ENCODE assay signal across 8 cellular contexts in the genomic region with DNA sequence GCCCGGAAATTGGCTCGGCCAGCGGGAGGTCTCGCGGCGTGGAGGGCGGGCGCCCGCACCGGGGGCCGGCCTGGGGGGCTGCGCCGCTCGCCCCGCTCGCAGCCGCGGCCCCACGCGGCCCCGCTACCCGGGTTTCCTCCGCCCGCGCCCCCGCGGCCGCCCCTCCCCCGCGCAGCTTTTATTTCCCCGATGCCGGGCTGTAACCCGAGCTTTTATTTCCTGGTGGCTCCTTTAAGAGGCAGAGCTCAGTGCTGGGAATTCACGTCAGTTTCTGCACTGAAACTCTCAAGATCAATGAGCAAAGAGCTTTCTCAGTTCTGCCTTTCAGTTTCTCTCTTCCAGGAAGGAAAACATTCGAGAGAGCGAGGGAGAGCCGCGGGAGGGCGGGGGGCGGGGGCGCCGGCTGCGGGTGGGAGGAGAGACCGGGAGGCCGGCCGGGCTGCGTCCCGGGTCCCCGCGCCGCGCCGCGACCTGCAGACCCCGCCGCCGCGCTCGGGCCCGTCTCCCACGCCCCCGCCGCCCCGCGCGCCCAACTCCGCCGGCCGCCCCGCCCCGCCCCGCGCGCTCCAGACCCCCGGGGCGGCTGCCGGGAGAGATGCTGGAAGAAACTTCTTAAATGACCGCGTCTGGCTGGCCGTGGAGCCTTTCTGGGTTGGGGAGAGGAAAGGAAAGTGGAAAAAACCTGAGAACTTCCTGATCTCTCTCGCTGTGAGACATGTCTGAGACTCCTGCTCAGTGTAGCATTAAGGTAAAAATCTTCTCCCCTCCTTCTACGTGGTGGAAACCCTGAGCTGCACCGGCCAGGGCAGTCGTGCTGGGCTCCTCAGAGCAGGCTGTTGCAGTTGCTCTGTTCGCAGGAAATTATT. TPM values are rescaled to one million over a fixed set of nuclear protein-coding genes. Genes with fewer than 3 reads are reported as not detected.
DNase-seq lines count a peak whose midpoint lies in the region; ATAC-seq, FAIRE-seq and TF ChIP-seq lines count a peak whose summit lies in the region.

TSS of gene ETV6 (plus strand) at position 262 of the 866 bp plus-strand sequence. CDS start at position 716, 454 bp downstream.

- peak within 1 kb of the TSS; percentile 81 for H2AFZ ChIP-seq in astrocyte (ENCODE audit: low read depth, low read length)

- peaks cover 4% of the 10 kb centered on the region for H3K27me3 Mint-ChIP-seq in T-helper 2 cell treated with Interferon-gamma antibody and Interleukin-4, amounts not matched to agents 5 μg/mL and 100 μg/mL, for 36 hours (ENCODE audit: low read depth)
- no peaks in the 10 kb centered on the region for H3K27me3 Mint-ChIP-seq in astrocyte (ENCODE audit: low read depth, unreplicated experiment)

- FAIRE-seq in astrocyte (lab: Jason Lieb, UNC) = no peak

- peak within 1 kb of the TSS; percentile 98 for H3K27ac Mint-ChIP-seq in T-helper 2 cell treated with Interferon-gamma antibody and Interleukin-4, amounts not matched to agents 5 μg/mL and 100 μg/mL, for 36 hours
- peak within 1 kb of the TSS; percentile 100 for H3K27ac Mint-ChIP-seq in astrocyte (ENCODE audit: unreplicated experiment)

- H4K20me1 ChIP-seq in astrocyte (ENCODE audit: insufficient read depth, low read length) = peaks cover 17% of the 10 kb centered on the region

- H3K27me3 ChIP-seq in astrocyte (ENCODE audit: insufficient read depth, low read length) (no peaks in the 10 kb centered on the region), rectal smooth muscle tissue (ENCODE audit: control insufficient read depth, insufficient read depth, low read length) (no peaks in the 10 kb centered on the region)

- peak within 1 kb of the TSS; percentile 96 for H3K4me2 ChIP-seq in astrocyte (ENCODE audit: low read length)

- peak; percentile 45 for ATAC-seq in HG02763 (IDR thresholded peaks at IDR 0.05; ENCODE audit: unreplicated experiment)

- H3K9me3 ChIP-seq in astrocyte (ENCODE audit: insufficient read depth, low read depth, low read length) = no peaks in the 10 kb centered on the region

- H3K9me3 Mint-ChIP-seq in T-helper 2 cell treated with Interferon-gamma antibody and Interleukin-4, amounts not matched to agents 5 μg/mL and 100 μg/mL, for 36 hours = no peaks in the 10 kb centered on the region
- no peaks in the 10 kb centered on the region for H3K9me3 Mint-ChIP-seq in astrocyte (ENCODE audit: unreplicated experiment)

- peak; percentile 91 for DNase-seq in GM13977 (ENCODE audit: low spot score)
- DNase-seq in NCI-H1436 (lab: John Stamatoyannopoulos, UW) = peak; percentile 65
- peak; percentile 83 for DNase-seq in T-helper 2 cell treated with Interferon-gamma antibody and Interleukin-4, amounts not matched to agents 5 μg/mL and 100 μg/mL, for 36 hours (ENCODE audit: low spot score)
- DNase-seq in astrocyte (ENCODE audit: low read depth) = peak; percentile 92
- peak; percentile 86 for DNase-seq in hepatic stellate cell (ENCODE audit: low spot score)
- DNase-seq in NCI-H128 (lab: John Stamatoyannopoulos, UW; ENCODE audit: unreplicated experiment) = no peak

- in situ Hi-C loops in GM13977 (cut with MboI; ENCODE audit: low pct_unique_long_range_greater_than_20kb, low sequenced_read_pairs, unreplicated experiment) = no loop called here

- H3K27ac ChIP-seq in astrocyte (ENCODE audit: low read depth, low read length) = peak within 1 kb of the TSS; percentile 99
- H3K27ac ChIP-seq in rectal smooth muscle tissue (ENCODE audit: low read depth, low read length) = peak within 1 kb of the TSS; percentile 98

- H3K4me3 ChIP-seq in astrocyte (ENCODE audit: insufficient read depth, low read depth, low read length) (peak within 1 kb of the TSS; percentile 93), rectal smooth muscle tissue (ENCODE audit: low read length) (peak within 1 kb of the TSS; percentile 92)

- peaks cover 29% of the 10 kb centered on the region for H3K4me1 Mint-ChIP-seq in T-helper 2 cell treated with Interferon-gamma antibody and Interleukin-4, amounts not matched to agents 5 μg/mL and 100 μg/mL, for 36 hours (ENCODE audit: low read depth)
- peaks cover 13% of the 10 kb centered on the region for H3K4me1 Mint-ChIP-seq in astrocyte (ENCODE audit: low read depth, unreplicated experiment)

- H3K79me2 ChIP-seq in astrocyte (ENCODE audit: insufficient read depth, low read length) = peaks cover 48% of the 10 kb centered on the region

- H3K36me3 Mint-ChIP-seq in T-helper 2 cell treated with Interferon-gamma antibody and Interleukin-4, amounts not matched to agents 5 μg/mL and 100 μg/mL, for 36 hours (ENCODE audit: low read depth) = peaks cover 2% of the 10 kb centered on the region
- peaks cover 2% of the 10 kb centered on the region for H3K36me3 Mint-ChIP-seq in astrocyte (ENCODE audit: low read depth, unreplicated experiment)

- H3K36me3 ChIP-seq in astrocyte (ENCODE audit: insufficient read depth, low read length) (no peaks in the 10 kb centered on the region), rectal smooth muscle tissue (ENCODE audit: control insufficient read depth, insufficient read depth, low read length) (no peaks in the 10 kb centered on the region)

- H3K4me1 ChIP-seq in astrocyte (ENCODE audit: insufficient read depth, low read length) = peaks cover 15% of the 10 kb centered on the region
- peaks cover 10% of the 10 kb centered on the region for H3K4me1 ChIP-seq in rectal smooth muscle tissue (ENCODE audit: control insufficient read depth, insufficient read depth, low read length)

- H3K4me3 Mint-ChIP-seq in T-helper 2 cell treated with Interferon-gamma antibody and Interleukin-4, amounts not matched to agents 5 μg/mL and 100 μg/mL, for 36 hours = peak within 1 kb of the TSS; percentile 95
- H3K4me3 Mint-ChIP-seq in astrocyte (ENCODE audit: unreplicated experiment) = peak within 1 kb of the TSS; percentile 95

- H3K9ac ChIP-seq in astrocyte (ENCODE audit: low read length) (peak within 1 kb of the TSS; percentile 97), rectal smooth muscle tissue (ENCODE audit: low read length) (peak within 1 kb of the TSS; percentile 77)

- TF ChIP-seq CTCF in GM13977 (IDR thresholded peaks at IDR 0.05; ENCODE audit: extremely low read depth, insufficient read depth, missing control alignments) (no peak), astrocyte (IDR thresholded peaks at IDR 0.05; ENCODE audit: insufficient read depth, low read depth, low read length) (no peak)

RNA-seq across cellular contexts. Expression of gene ETV6, which starts in this region (rescaled TPM):
- 41.2 and 44.6 TPM in 2 replicates for total RNA-seq in astrocyte
